7 cellular contexts compared by ENCODE assay signal in the genomic region with DNA sequence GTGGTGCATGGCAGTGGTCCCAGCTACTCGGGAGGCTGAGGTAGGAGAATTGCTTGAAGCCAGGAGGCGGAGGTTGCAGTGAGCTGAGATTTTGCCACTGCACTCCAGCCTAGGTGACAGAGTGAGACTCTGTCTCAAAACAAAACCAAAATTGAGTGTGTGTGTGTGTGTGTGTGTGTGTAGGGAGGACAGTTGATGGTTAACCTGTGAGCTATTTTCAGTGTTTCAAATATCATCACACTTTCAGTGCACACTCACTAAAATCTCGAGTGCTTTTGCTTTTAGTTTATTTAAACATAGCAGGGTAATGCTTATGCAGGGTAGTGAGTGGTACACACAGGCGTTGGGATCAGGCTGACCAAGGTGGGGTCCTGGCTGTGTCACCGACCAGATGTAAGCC.
ATAC-seq lines count a peak whose summit lies in the region.

No MANE protein-coding gene starts in this region.

- ATAC-seq in GM18519 (IDR thresholded peaks at IDR 0.05; ENCODE audit: low FRiP score, unreplicated experiment) (peak; percentile 75), GM19324 (IDR thresholded peaks at IDR 0.05; ENCODE audit: low FRiP score, unreplicated experiment) (peak; percentile 84), GM21381 (IDR thresholded peaks at IDR 0.05; ENCODE audit: unreplicated experiment) (peak; percentile 86), HG02571 (IDR thresholded peaks at IDR 0.05; ENCODE audit: unreplicated experiment) (peak; percentile 90), HG02973 (IDR thresholded peaks at IDR 0.05; ENCODE audit: unreplicated experiment) (peak; percentile 92), HG03196 (IDR thresholded peaks at IDR 0.05; ENCODE audit: unreplicated experiment) (peak; percentile 88), HG03571 (IDR thresholded peaks at IDR 0.05; ENCODE audit: unreplicated experiment) (peak; percentile 85)

Comparison
In these comparisons a context has a peak if more than half of its experiments do, and no peak if none do; other contexts are left out.
1. Peak in every context shown above with its lines: ATAC-seq.